ENCODE assay signal across 2 cellular contexts in the genomic region with DNA sequence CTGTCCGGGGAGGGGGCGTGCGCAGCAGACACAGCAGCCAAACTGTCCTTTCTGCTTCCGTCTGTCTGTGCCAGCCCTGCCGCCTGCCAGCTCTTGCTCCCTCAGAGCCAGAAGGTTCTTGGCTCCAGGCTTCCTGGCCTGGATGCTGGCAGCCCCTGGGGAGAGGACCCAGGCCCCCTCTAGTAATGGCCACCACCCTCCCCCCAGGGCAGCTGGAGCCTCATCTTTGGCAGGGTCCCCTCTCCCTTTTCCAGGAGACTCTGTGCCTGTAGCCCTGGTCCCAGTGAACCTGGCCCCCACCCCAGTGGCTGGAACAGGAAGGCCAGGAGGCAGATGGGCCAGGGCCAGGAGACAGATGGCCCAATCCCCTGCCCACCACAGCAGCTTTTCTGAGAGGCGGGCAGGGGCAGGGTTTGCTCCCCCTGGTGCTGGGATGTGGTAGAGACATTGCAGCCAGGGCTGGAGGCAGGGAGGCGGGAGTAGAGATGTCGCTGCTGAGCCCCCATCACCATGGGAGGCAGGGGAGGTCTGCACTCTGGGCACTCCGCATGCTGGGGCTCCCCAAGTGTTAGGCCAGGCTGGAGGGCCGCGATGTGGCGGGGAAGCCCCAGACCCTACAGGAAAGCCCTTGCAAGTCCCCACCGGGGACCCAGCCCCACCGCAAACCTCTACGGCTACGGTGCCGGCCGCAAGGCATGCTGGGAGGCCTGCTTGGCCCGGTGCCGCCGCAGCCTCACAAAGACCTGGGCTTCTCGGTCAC.
TF ChIP-seq lines count a peak whose summit lies in the region.

No MANE protein-coding gene starts in this region.

TF ChIP-seq in GM23338, 12 proteins besides CTCF, POLR2A, EP300 and RAD21:
- TF ChIP-seq POLR2AphosphoS5 (IDR thresholded peaks at IDR 0.05; ENCODE audit: low read depth) (peak; percentile 48), EZH2phosphoT487 (IDR thresholded peaks at IDR 0.05; ENCODE audit: unreplicated experiment) (no peak)
TF ChIP-seq in GM23338: peak in this region for 1.

TF ChIP-seq in endothelial cell of umbilical vein, 7 proteins besides CTCF, POLR2A, EP300 and RAD21:
- TF ChIP-seq POLR2AphosphoS5 (IDR thresholded peaks at IDR 0.05; ENCODE audit: insufficient read depth, low read depth, low read length), result peak; percentile 63
- TF ChIP-seq FOS (IDR thresholded peaks at IDR 0.05; ENCODE audit: borderline replicate concordance, insufficient read depth, low read length), result no peak
TF ChIP-seq in endothelial cell of umbilical vein: peak in this region for 1.
